In genomic region chr1:93597697-93598096, GRCh38 we compare ENCODE assay signal across 18 cellular contexts.
A peak's percentile ranks its signal among the peaks of the same experiment; 100 is the strongest.
DNase-seq lines count a peak whose midpoint lies in the region; ATAC-seq, FAIRE-seq and TF ChIP-seq lines count a peak whose summit lies in the region.
"Had no signal": no experiment of that assay in that cellular context is flagged by ENCODE, and none has a peak within 500 bp of the region (broad histone marks: within the 10 kb centered on the region; RNA-seq: fewer than 3 reads in every experiment).

No MANE protein-coding gene starts in this region.

- TF ChIP-seq POLR2A in HepG2 (IDR thresholded peaks at IDR 0.05; ENCODE audit: insufficient read depth in 1 of 2, low read depth in 2 of 2, low read length in 2 of 2) = no peak
- TF ChIP-seq POLR2A in right lobe of liver (IDR thresholded peaks at IDR 0.05) = no peak

- no peak overlapping the region for H3K4me2 ChIP-seq in HepG2 (ENCODE audit: low read depth, low read length)

- WGBS in HepG2 (ENCODE audit: low lambda C conversion rate) = 95% methylated on average over 4 of the region's 6 CpGs
- 73% methylated on average over 2 of the region's 6 CpGs for WGBS in right lobe of liver (ENCODE audit: insufficient coverage, low coverage, low lambda C conversion rate, missing lambda C conversion rate)

- H2AFZ ChIP-seq in HepG2 (ENCODE audit: low read length) = no peak overlapping the region

- H3K9ac ChIP-seq in HepG2 (ENCODE audit: insufficient read depth, low read depth, low read length) (no peak overlapping the region), colonic mucosa (ENCODE audit: low read depth in 2 of 2, low read length in 2 of 2) (no peak overlapping the region)

- no peak for FAIRE-seq in HepG2 (lab: Jason Lieb, UNC)
- FAIRE-seq: H54 had no signal

- in situ Hi-C loops in HepG2 (cut with HindIII; ENCODE audit: extremely low pct_ligation_motif_present, low pct_unique_long_range_greater_than_20kb) = no loop called here

- POLR2A ChIA-PET in HepG2 (lab: Yijun Ruan, JAX) = interaction anchor here (4.8 kb wide), 1 partner anchor 20 kb away, joined by 25 read pairs; no protein-coding TSS in a partner anchor

- intact Hi-C loops in HepG2 (cut with micrococcal nuclease; ENCODE audit: unreplicated experiment) = no loop called here
- intact Hi-C loops in right lobe of liver (cut with DNase I) = no loop called here
- intact Hi-C loops in colonic mucosa (cut with DNase I) = no loop called here

- TF ChIP-seq RAD21 in HepG2 (CRISPR knock-in tag; IDR thresholded peaks at IDR 0.05) = no peak

- H3K27me3 ChIP-seq in HepG2 (ENCODE audit: control insufficient read depth in 1 of 2, insufficient read depth in 2 of 2, low read length in 2 of 2) (no peaks in the 10 kb centered on the region), right lobe of liver (no peaks in the 10 kb centered on the region), colonic mucosa (no peaks in the 10 kb centered on the region)
- H3K27me3 ChIP-seq: body of pancreas, SJSA1 had no signal

- ATAC-seq in HepG2 = no peak
- ATAC-seq in right lobe of liver = no peak
- ATAC-seq: body of pancreas; naive thymus-derived CD8-positive, alpha-beta T cell; stimulated activated naive CD8-positive, alpha-beta T cell treated with anti-CD3 and anti-CD28 coated beads, Interleukin-15, amount 100 ng/mL, for 72 hours had no signal

- H3K27ac ChIP-seq in HepG2 (ENCODE audit: extremely low read length, insufficient read depth, low read length) = no peak overlapping the region
- no peak overlapping the region for H3K27ac ChIP-seq in right lobe of liver
- no peak overlapping the region for H3K27ac ChIP-seq in colonic mucosa
- H3K27ac ChIP-seq: body of pancreas, SJSA1 had no signal

- no peak for TF ChIP-seq EP300 in HepG2 (IDR thresholded peaks at IDR 0.05; ENCODE audit: low read depth in 2 of 2, low read length in 2 of 2)
- TF ChIP-seq EP300 in HepG2 (CRISPR knock-in tag; IDR thresholded peaks at IDR 0.05; ENCODE audit: borderline replicate concordance) = no peak

- no peak for DNase-seq in HepG2 (ENCODE audit: low spot score)
- no peak for DNase-seq in right lobe of liver
- DNase-seq in epithelial cell of esophagus (ENCODE audit: low read depth) = peak; percentile 89
- DNase-seq in midbrain (lab: John Stamatoyannopoulos, UW) = peak; percentile 45
- DNase-seq in AML-193 (lab: John Stamatoyannopoulos, UW) = no peak
- DNase-seq in colonic mucosa = no peak
- DNase-seq in NAMALWA (ENCODE audit: low spot score) = no peak
- no peak for DNase-seq in activated gamma-delta T cell (lab: John Stamatoyannopoulos, UW)
- DNase-seq: activated naive CD4-positive, alpha-beta T cell; COR-L47; effector memory CD4-positive, alpha-beta T cell; KBM-7; naive thymus-derived CD8-positive, alpha-beta T cell; NCI-H187; stimulated activated naive CD8-positive, alpha-beta T cell treated with anti-CD3 and anti-CD28 coated beads, Interleukin-15, amount 100 ng/mL, for 72 hours had no signal

- H3K9me3 ChIP-seq in HepG2 (ENCODE audit: low read length) = no peaks in the 10 kb centered on the region
- H3K9me3 ChIP-seq in right lobe of liver = no peaks in the 10 kb centered on the region
- H3K9me3 ChIP-seq in colonic mucosa = no peaks in the 10 kb centered on the region
- H3K9me3 ChIP-seq: body of pancreas, SJSA1 had no signal

- no peak overlapping the region for H3K4me3 ChIP-seq in HepG2 (replicated peaks in 1 of 3; ENCODE audit: insufficient read depth in 1 of 3, low read depth in 2 of 3, low read length in 3 of 3)
- no peak overlapping the region for H3K4me3 ChIP-seq in right lobe of liver
- H3K4me3 ChIP-seq in epithelial cell of esophagus (ENCODE audit: low read length) = no peak overlapping the region
- no peak overlapping the region for H3K4me3 ChIP-seq in colonic mucosa
- H3K4me3 ChIP-seq: body of pancreas, SJSA1 had no signal

- peaks cover 55% of the 10 kb centered on the region for H3K79me2 ChIP-seq in HepG2 (ENCODE audit: insufficient read depth, low read length)

- H3K4me1 ChIP-seq in HepG2 (ENCODE audit: insufficient read depth, low read length) = peaks cover 77% of the 10 kb centered on the region
- H3K4me1 ChIP-seq in right lobe of liver = peaks cover 0 to 30% (median 5%) of the 10 kb centered on the region in 4 donors
- no peaks in the 10 kb centered on the region for H3K4me1 ChIP-seq in colonic mucosa

- peaks cover 19% of the 10 kb centered on the region for H4K20me1 ChIP-seq in HepG2 (ENCODE audit: insufficient read depth, low read length)

- H3K36me3 ChIP-seq in HepG2 (replicated peaks in 1 of 2; ENCODE audit: control insufficient read depth in 1 of 2, insufficient read depth in 2 of 2, low read length in 2 of 2) (peaks cover 24 to 88% of the 10 kb centered on the region in 2 experiments), right lobe of liver (peaks cover 0 to 13% (median 0%) of the 10 kb centered on the region in 4 donors), colonic mucosa (no peaks in the 10 kb centered on the region)

- no TSS peak for BruUV-seq in HepG2 (replicated peaks; lab: Mats Ljungman, UMichigan)

- CTCF ChIA-PET in HepG2 (lab: Yijun Ruan, JAX; ENCODE audit: low intra/inter-chr PET ratio, low total read pairs) = no interaction called here

- no peak for TF ChIP-seq CTCF in HepG2 (CRISPR knock-in tag; IDR thresholded peaks at IDR 0.05)
- no peak for TF ChIP-seq CTCF in right lobe of liver (IDR thresholded peaks at IDR 0.05)
- TF ChIP-seq CTCF in epithelial cell of esophagus (IDR thresholded peaks at IDR 0.05; ENCODE audit: insufficient read depth, low read depth, low read length, missing control alignments) = no peak
- no peak for TF ChIP-seq CTCF in colonic mucosa (IDR thresholded peaks at IDR 0.05)

TF ChIP-seq in HepG2, 621 proteins besides CTCF, POLR2A, EP300 and RAD21:
- TF ChIP-seq POLR2G (IDR thresholded peaks at IDR 0.05; ENCODE audit: low read depth, low read length) (peak; percentile 2; the same call in 1 of the 2 replicates), WIZ (CRISPR knock-in tag; IDR thresholded peaks at IDR 0.05) (no peak), ZNF687 (CRISPR knock-in tag; IDR thresholded peaks at IDR 0.05) (peak; percentile 14; the same call in 1 of the 2 replicates), ZBTB7B (CRISPR knock-in tag; IDR thresholded peaks at IDR 0.05) (no peak), RBM22 (optimal IDR thresholded peaks at IDR 0.05; ENCODE audit: low read length) (peak; percentile 46)

Comparison
In these comparisons a context has a peak if more than half of its experiments do, and no peak if none do; other contexts are left out.
1. DNase-seq: peak in epithelial cell of esophagus (single experiment) and midbrain (single experiment); none in HepG2 (single experiment), right lobe of liver (0 of 3), AML-193 (0 of 2), colonic mucosa (single experiment), NAMALWA (single experiment) and activated gamma-delta T cell (single experiment).